ENCODE assay signal across 24 cellular contexts in genomic region chr1:85060038-85060437, GRCh38. TPM values are rescaled to one million over a fixed set of nuclear protein-coding genes. Genes with fewer than 3 reads are reported as not detected.
"Had no signal": no experiment of that assay in that cellular context is flagged by ENCODE, and none has a peak within 500 bp of the region (broad histone marks: within the 10 kb centered on the region; RNA-seq: fewer than 3 reads in every experiment).

No MANE protein-coding gene starts in this region.

- H3K4me3 ChIP-seq: MG63 had no signal

- H3K4me2 ChIP-seq: SK-N-SH had no signal

- H3K27me3 ChIP-seq: MG63 had no signal

- H3K9me2 ChIP-seq: SK-N-SH had no signal

- H3K36me3 ChIP-seq: MG63 had no signal

- H3K27ac ChIP-seq: RWPE1 had no signal

- H3K9me3 ChIP-seq: MG63, SK-N-SH had no signal

- ATAC-seq: Panc1, PC-3 had no signal

- DNase-seq: IMR-90, Karpas-422, KG1, MG63, NCI-H1092, NCI-H1105 treated with DMSO at 0.1 percent for 48 hours, NCI-H1417 treated with DMSO at 0.1 percent for 48 hours, NCI-H146, NCI-H1694 treated with DMSO at 0.1 percent for 48 hours, NCI-H1930, NCI-H2081, NCI-H2107, NCI-H226, NCI-H446, NCI-H510A, NCI-H524 treated with DMSO at 0.1 percent for 48 hours, NCI-H82, PC-3, SHP77, SK-N-SH, SW 1271 had no signal

RNA-seq across cellular contexts. Expression of gene MCOLN3, which starts 11.7 kb away (rescaled TPM):
- total RNA-seq: HT-29, IMR-90 had no signal
- polyA plus RNA-seq: SK-N-SH had no signal
